9 cellular contexts compared by ENCODE assay signal in genomic region chr14:100709252-100709955, GRCh38. TPM values are rescaled to one million over a fixed set of nuclear protein-coding genes. Genes with fewer than 3 reads are reported as not detected.
DNase-seq lines count a peak whose midpoint lies in the region; ATAC-seq and TF ChIP-seq lines count a peak whose summit lies in the region.
"Had no signal": no experiment of that assay in that cellular context is flagged by ENCODE, and none has a peak within 500 bp of the region (broad histone marks: within the 10 kb centered on the region; RNA-seq: fewer than 3 reads in every experiment).

No MANE protein-coding gene starts in this region.

- TF ChIP-seq CTCF in foreskin keratinocyte (conservative IDR thresholded peaks at IDR 0.05) (peak; percentile 75), psoas muscle (IDR thresholded peaks at IDR 0.05) (peak; percentile 54)

- H3K4me1 ChIP-seq in SJCRH30 (peaks cover 57% of the 10 kb centered on the region), foreskin keratinocyte (peaks cover 8% of the 10 kb centered on the region), psoas muscle (no peaks in the 10 kb centered on the region)

- H3K4me3 ChIP-seq in SJCRH30, result peak overlapping the region; percentile 46
- H3K4me3 ChIP-seq in psoas muscle, result peak overlapping the region; percentile 38

- 10 to 17% (median 15%) methylated on average over 41 to 49 of the region's 50 CpGs for WGBS in psoas muscle, 3 donors

- ATAC-seq in foreskin keratinocyte (peak; percentile 41), psoas muscle (peak in 3 of 4 donors; percentile 57 to 63 (median 60)), HG02623 (IDR thresholded peaks at IDR 0.05; ENCODE audit: unreplicated experiment) (no peak), HG02870 (IDR thresholded peaks at IDR 0.05; ENCODE audit: unreplicated experiment) (no peak), HG02610 (IDR thresholded peaks at IDR 0.05; ENCODE audit: unreplicated experiment) (no peak)

- H3K27me3 ChIP-seq in SJCRH30, result no peaks in the 10 kb centered on the region
- H3K27me3 ChIP-seq in foreskin keratinocyte, result peaks cover 19% of the 10 kb centered on the region
- peaks cover 0 to 49% (median 11%) of the 10 kb centered on the region in 3 donors for H3K27me3 ChIP-seq in psoas muscle (ENCODE audit: insufficient read depth in 3 of 3, low read length in 2 of 3)

- no peaks in the 10 kb centered on the region for H3K9me3 ChIP-seq in SJCRH30 (replicated peaks)
- H3K9me3 ChIP-seq in psoas muscle, result no peaks in the 10 kb centered on the region

- H3K36me3 ChIP-seq in SJCRH30, result no peaks in the 10 kb centered on the region
- no peaks in the 10 kb centered on the region for H3K36me3 ChIP-seq in psoas muscle (ENCODE audit: insufficient read depth in 1 of 2, low read depth in 1 of 2)

- DNase-seq in EH (ENCODE audit: low read depth) (peak; percentile 18), SJCRH30 (peak in 1 of 2 experiments; percentile 44), foreskin keratinocyte (no peak), psoas muscle (no peak), NCI-H1417 treated with DMSO at 0.1 percent for 48 hours (lab: John Stamatoyannopoulos, UW) (no peak)

- H3K27ac ChIP-seq in SJCRH30 (peak overlapping the region; percentile 84), foreskin keratinocyte (no peak overlapping the region), psoas muscle (no peak overlapping the region)

- intact Hi-C loops in psoas muscle (cut with DNase I), result loop anchor here in 1 of 2 donors (2.0 kb wide), 1 partner anchor 191 kb away; no protein-coding TSS in a partner anchor

RNA-seq across cellular contexts. Expression of gene DLK1, which starts 17.3 kb away (rescaled TPM):
- total RNA-seq in SJCRH30 (2014; rRNA removed; shearing (Covaris generic)), result 0.20 and 0.28 TPM in 2 replicates
- total RNA-seq in foreskin keratinocyte (not detected in 2 replicates), psoas muscle (10 to 100 TPM; 12.1 to 39.9 (median 25.3) TPM)
- polyA plus RNA-seq in foreskin keratinocyte (not detected in 2 replicates), psoas muscle (10 to 100 TPM in 1 of 3 donors, 1 to 10 TPM in 2; 2.6 to 10.7 (median 9.2) TPM)
- total RNA-seq: NCI-H460 had no signal

Comparison
In these comparisons a context has a peak if more than half of its experiments do, and no peak if none do; other contexts are left out.
1. ATAC-seq: peak in foreskin keratinocyte (single experiment) and psoas muscle (3 of 4); none in HG02623 (single experiment), HG02870 (single experiment) and HG02610 (single experiment).
2. RNA of gene DLK1, which starts 17.3 kb away (total RNA-seq): 12.1 to 39.9 TPM in psoas muscle; 0.20 to 0.28 TPM in SJCRH30 and not detected in foreskin keratinocyte; every median in the first group is over 10 times any median in the second.